8 cellular contexts compared by ENCODE assay signal in the genomic region with DNA sequence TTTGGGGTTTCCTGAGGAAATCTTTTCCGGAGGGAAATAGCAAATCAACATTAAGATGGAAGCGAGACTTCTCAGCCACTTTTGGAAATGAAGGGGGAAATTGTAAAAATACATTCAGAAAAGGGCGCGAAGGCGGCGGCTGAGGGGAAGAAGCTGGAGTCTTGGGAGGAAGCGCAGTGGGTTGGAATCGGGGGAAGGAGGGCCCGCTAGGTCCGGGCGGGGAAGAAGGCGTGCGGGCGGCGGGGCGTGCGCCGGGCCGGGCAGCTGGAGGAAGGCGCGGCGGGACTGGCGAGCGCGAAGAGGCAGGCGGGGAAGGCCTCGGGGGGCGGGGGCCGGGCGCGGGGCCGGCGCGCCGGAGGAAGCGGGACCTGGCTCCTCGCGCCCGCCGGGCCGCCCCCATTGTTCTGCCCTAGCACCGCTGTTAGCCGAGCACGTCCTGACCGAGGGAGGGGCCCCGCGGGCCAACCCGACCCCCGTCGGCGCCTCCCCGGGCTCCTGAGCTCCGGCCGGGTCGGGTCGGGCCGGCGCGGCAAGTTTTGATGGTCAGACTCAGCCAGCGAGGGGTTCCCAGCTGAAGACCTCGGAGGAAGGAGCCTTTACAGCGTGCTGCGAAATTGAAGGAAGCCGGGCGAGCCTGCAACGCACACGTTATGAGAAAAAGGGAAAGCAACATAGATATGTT. TPM values are rescaled to one million over a fixed set of nuclear protein-coding genes. Genes with fewer than 3 reads are reported as not detected.
DNase-seq lines count a peak whose midpoint lies in the region; ATAC-seq and TF ChIP-seq lines count a peak whose summit lies in the region.

No MANE protein-coding gene starts in this region.

- H3K36me3 Mint-ChIP-seq in Caco-2 (ENCODE audit: insufficient read depth, unreplicated experiment): peaks cover 29% of the 10 kb centered on the region

- no peaks in the 10 kb centered on the region for H3K27me3 Mint-ChIP-seq in Caco-2 (ENCODE audit: insufficient read depth, unreplicated experiment)

- H3K9me3 ChIP-seq in Caco-2 (no peaks in the 10 kb centered on the region), HAP-1 (no peaks in the 10 kb centered on the region), RWPE2 (ENCODE audit: severe bottlenecking) (no peaks in the 10 kb centered on the region), left ventricle myocardium inferior (replicated peaks) (no peaks in the 10 kb centered on the region)

- TF ChIP-seq CTCF in Caco-2 (IDR thresholded peaks at IDR 0.05; ENCODE audit: insufficient read depth in 1 of 2, low read depth in 1 of 2, low read length in 1 of 2, severe bottlenecking in 1 of 2, unreplicated experiment in 1 of 2) (no peak), RWPE2 (IDR thresholded peaks at IDR 0.05; ENCODE audit: poor library complexity, severe bottlenecking) (no peak), left ventricle myocardium inferior (IDR thresholded peaks at IDR 0.05; ENCODE audit: borderline replicate concordance) (no peak)

- H3K36me3 ChIP-seq in Caco-2 (ENCODE audit: control insufficient read depth, insufficient read depth, low read length) (no peaks in the 10 kb centered on the region), HAP-1 (replicated peaks) (no peaks in the 10 kb centered on the region), RWPE2 (ENCODE audit: low read depth) (no peaks in the 10 kb centered on the region), left ventricle myocardium inferior (no peaks in the 10 kb centered on the region)

- BruUV-seq in Caco-2 (replicated peaks; lab: Mats Ljungman, UMichigan): no TSS peak

- peak overlapping the region; percentile 88 for H3K4me3 Mint-ChIP-seq in Caco-2 (ENCODE audit: unreplicated experiment)

- H3K9me3 Mint-ChIP-seq in Caco-2 (ENCODE audit: unreplicated experiment): no peaks in the 10 kb centered on the region

- peak; percentile 86 to 87 for DNase-seq in Caco-2
- peak; percentile 55 to 77 for DNase-seq in HAP-1 (ENCODE audit: low spot score in 2 of 2)
- DNase-seq in RWPE2 (ENCODE audit: low spot score): peak; percentile 67
- peak in 44 of 56 donors; percentile 34 to 85 (median 60) for DNase-seq in amygdala (lab: John Stamatoyannopoulos, UW)
- peak; percentile 81 for DNase-seq in left ventricle myocardium inferior
- peak; percentile 56 for DNase-seq in pons (ENCODE audit: low spot score)

- H3K27ac ChIP-seq in RWPE2 (ENCODE audit: poor library complexity, severe bottlenecking) (peak overlapping the region; percentile 94), left ventricle myocardium inferior (replicated peaks) (peak overlapping the region; percentile 99)

- intact Hi-C loops in Caco-2 (cut with micrococcal nuclease; ENCODE audit: unreplicated experiment) (loop anchor here (1.0 to 5.0 kb wide), 3 partner anchors 201 to 430 kb away; no protein-coding TSS in a partner anchor), left ventricle myocardium inferior (cut with micrococcal nuclease) (no loop called here)

- ATAC-seq in RWPE2 (ENCODE audit: low read depth): peak; percentile 28
- ATAC-seq in HG03139 (IDR thresholded peaks at IDR 0.05; ENCODE audit: unreplicated experiment): no peak
- no peak for ATAC-seq in GM21447 (IDR thresholded peaks at IDR 0.05; ENCODE audit: unreplicated experiment)

- no peaks in the 10 kb centered on the region for H3K27me3 ChIP-seq in Caco-2 (replicated peaks; ENCODE audit: control insufficient read depth, insufficient read depth, low read length)
- no peaks in the 10 kb centered on the region for H3K27me3 ChIP-seq in HAP-1 (ENCODE audit: low read depth)
- no peaks in the 10 kb centered on the region for H3K27me3 ChIP-seq in RWPE2 (ENCODE audit: insufficient read depth, poor library complexity, severe bottlenecking)
- no peaks in the 10 kb centered on the region for H3K27me3 ChIP-seq in left ventricle myocardium inferior (ENCODE audit: low read depth)

- peak overlapping the region; percentile 98 for H3K27ac Mint-ChIP-seq in Caco-2 (ENCODE audit: unreplicated experiment)

- H3K4me3 ChIP-seq in Caco-2 (ENCODE audit: low read depth, low read length) (peak overlapping the region; percentile 70), HAP-1 (peak overlapping the region; percentile 42), RWPE2 (ENCODE audit: severe bottlenecking) (peak overlapping the region; percentile 70), left ventricle myocardium inferior (peak overlapping the region; percentile 81)

- POLR2A ChIA-PET in Caco-2 (lab: Charles Lee): interaction anchor here (0.6 to 4.4 kb wide), 6 partner anchors 9 to 1200 kb away, joined by 3 to 47 read pairs (median 4); no protein-coding TSS in a partner anchor

- CTCF ChIA-PET in Caco-2 (lab: Charles Lee): interaction anchor here (0.6 to 0.9 kb wide), 4 partner anchors 9 to 248 kb away, joined by 3 read pairs; no protein-coding TSS in a partner anchor

- in situ Hi-C loops in HAP-1 (cut with MboI; ENCODE audit: low sequenced_read_pairs): no loop called here

- peaks cover 28% of the 10 kb centered on the region for H3K4me1 Mint-ChIP-seq in Caco-2 (ENCODE audit: low read depth, unreplicated experiment)

- H3K4me1 ChIP-seq in Caco-2 (peaks cover 30% of the 10 kb centered on the region), HAP-1 (peaks cover 54% of the 10 kb centered on the region), RWPE2 (ENCODE audit: insufficient read depth, poor library complexity, severe bottlenecking) (peaks cover 27% of the 10 kb centered on the region), left ventricle myocardium inferior (peaks cover 55% of the 10 kb centered on the region)

RNA-seq across cellular contexts. Expression of a gene that starts 1.6 kb away (rescaled TPM):
- total RNA-seq in Caco-2 (2022): 5.7 and 6.3 TPM in 2 replicates
- total RNA-seq in left ventricle myocardium inferior: 2.7 TPM

RNA-seq across cellular contexts. Expression of a gene that starts 6.9 kb away (rescaled TPM):
- total RNA-seq in Caco-2 (2022) (84.3 and 85.3 TPM in 2 replicates), left ventricle myocardium inferior (18.7 TPM)
